ENCODE assay signal across 23 cellular contexts in the genomic region with DNA sequence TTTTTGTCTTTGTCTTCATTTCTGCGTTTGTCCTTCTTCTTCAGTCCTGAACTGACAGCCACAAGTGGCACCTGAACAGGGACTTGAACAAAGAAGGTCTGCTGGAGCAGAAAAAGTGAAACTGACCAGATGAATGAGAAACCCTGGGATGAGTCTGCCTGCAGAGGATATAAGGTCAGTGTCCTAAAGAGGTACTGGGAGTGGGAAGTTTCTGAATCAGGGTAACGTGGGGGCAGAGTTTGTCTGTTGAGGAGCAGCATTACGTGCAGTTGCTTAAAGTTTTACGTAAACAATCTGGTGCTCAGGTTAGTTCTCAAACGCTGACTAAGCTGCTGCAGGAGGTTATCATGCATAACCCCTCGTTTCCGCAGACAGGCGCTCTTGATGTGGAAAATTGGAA.
"Had no signal": no experiment of that assay in that cellular context is flagged by ENCODE, and none has a peak within 500 bp of the region (broad histone marks: within the 10 kb centered on the region; RNA-seq: fewer than 3 reads in every experiment).

No MANE protein-coding gene starts in this region.

- H3K4me1 ChIP-seq: Peyer's patch had no signal

- FAIRE-seq: HepG2 had no signal

- H3K36me3 ChIP-seq: MG63, Peyer's patch had no signal

- H3K27me3 ChIP-seq: MG63, Peyer's patch had no signal

- DNase-seq: IMR-90, Karpas-422, KG1, MG63, NCI-H1092, NCI-H1105 treated with DMSO at 0.1 percent for 48 hours, NCI-H1417 treated with DMSO at 0.1 percent for 48 hours, NCI-H146, NCI-H1694 treated with DMSO at 0.1 percent for 48 hours, NCI-H1930, NCI-H2107, NCI-H2227 treated with DMSO at 0.1 percent for 48 hours, NCI-H446, NCI-H510A, NCI-H524 treated with DMSO at 0.1 percent for 48 hours, NCI-H69, NCI-H774, PC-9, Peyer's patch, Right ventricle myocardium superior, T-helper 1 cell had no signal

- H2AFZ ChIP-seq: PC-9 had no signal

- ATAC-seq: HepG2, SK-N-SH treated with all-trans-retinoic acid at 6 μM for 48 hours had no signal

- H3K27ac ChIP-seq: PC-9, Peyer's patch had no signal

- H3K4me3 ChIP-seq: MG63, PC-9, Peyer's patch had no signal

- H3K4me2 ChIP-seq: PC-9 had no signal

- H3K9me3 ChIP-seq: MG63 had no signal
